ENCODE assay signal across 10 cellular contexts in the genomic region with DNA sequence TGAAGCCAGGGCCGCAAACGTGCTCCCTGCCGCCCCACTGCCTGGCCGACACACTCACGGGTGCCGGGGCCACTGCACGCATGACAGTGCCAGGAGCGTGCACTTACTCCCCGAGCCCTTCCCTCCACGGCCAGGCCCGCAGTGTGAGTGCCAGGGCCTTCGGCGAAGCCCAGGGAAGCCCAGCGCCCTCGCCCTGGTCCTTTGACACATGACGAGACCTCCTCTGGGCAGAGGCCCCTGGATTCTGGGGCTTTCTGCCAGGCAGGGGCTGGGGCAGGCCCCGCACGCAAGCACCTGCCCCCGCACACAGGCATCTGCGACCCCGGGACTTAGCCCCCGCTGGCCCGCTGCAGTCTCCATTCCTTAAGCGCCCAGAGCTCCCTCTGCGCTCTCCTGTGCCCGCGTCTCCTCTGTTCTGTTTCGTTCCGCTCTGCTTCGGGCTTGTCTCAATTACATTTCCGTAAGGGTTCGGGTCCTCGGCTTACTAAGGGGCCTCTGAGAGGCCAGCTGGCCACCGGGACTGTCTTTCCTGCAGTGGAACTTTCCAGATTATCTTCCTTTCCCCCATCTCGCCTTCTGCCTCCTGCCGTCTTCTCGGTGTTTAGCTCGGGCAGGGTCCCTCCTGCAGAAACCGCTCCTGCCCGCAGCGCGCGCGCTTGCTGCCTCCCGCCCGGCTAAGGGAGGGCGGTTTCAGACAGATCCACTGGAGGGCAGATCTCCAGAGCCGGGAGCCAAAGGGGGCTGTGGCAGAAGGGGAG.
DNase-seq lines count a peak whose midpoint lies in the region; ATAC-seq, FAIRE-seq and TF ChIP-seq lines count a peak whose summit lies in the region.
"Had no signal": no experiment of that assay in that cellular context is flagged by ENCODE, and none has a peak within 500 bp of the region (broad histone marks: within the 10 kb centered on the region; RNA-seq: fewer than 3 reads in every experiment).

No MANE protein-coding gene starts in this region.

- intact Hi-C loops in kidney (cut with DNase I): loop anchor here (10.0 kb wide), 1 partner anchor 217 kb away; no protein-coding TSS in a partner anchor

- H3K27me3 ChIP-seq in HUES64 (ENCODE audit: insufficient read depth, low read length): peaks cover 5% of the 10 kb centered on the region; the same call in 1 of the 2 replicates
- no peaks in the 10 kb centered on the region for H3K27me3 ChIP-seq in brain microvascular endothelial cell (replicated peaks)

- peak; percentile 24 for ATAC-seq in stimulated activated effector memory CD8-positive, alpha-beta T cell treated with anti-CD3 and anti-CD28 coated beads, Interleukin-12 subunit alpha, Interleukin-12 subunit beta, amount 100 ng/mL, for 72 hours
- ATAC-seq in GM18873 (IDR thresholded peaks at IDR 0.05; ENCODE audit: low FRiP score, unreplicated experiment): no peak

- H3K9me3 ChIP-seq in HUES64 (ENCODE audit: insufficient read depth, low read depth, low read length) (no peaks in the 10 kb centered on the region), kidney (ENCODE audit: control insufficient read depth in 1 of 2, low read length in 2 of 2) (no peaks in the 10 kb centered on the region)

- H3K4me3 Mint-ChIP-seq in stimulated activated effector memory CD8-positive, alpha-beta T cell treated with anti-CD3 and anti-CD28 coated beads, Interleukin-12 subunit alpha, Interleukin-12 subunit beta, amount 100 ng/mL, for 72 hours: peak overlapping the region; percentile 38

- H3K27ac Mint-ChIP-seq in stimulated activated effector memory CD8-positive, alpha-beta T cell treated with anti-CD3 and anti-CD28 coated beads, Interleukin-12 subunit alpha, Interleukin-12 subunit beta, amount 100 ng/mL, for 72 hours: no peak overlapping the region

- TF ChIP-seq CTCF in brain microvascular endothelial cell (IDR thresholded peaks at IDR 0.05; ENCODE audit: low read depth, low read length, missing control alignments): peak; percentile 48
- TF ChIP-seq CTCF in kidney (IDR thresholded peaks at IDR 0.05; ENCODE audit: borderline replicate concordance, extremely low read depth, insufficient read depth): no peak
- TF ChIP-seq CTCF in GM13976 (IDR thresholded peaks at IDR 0.05; ENCODE audit: borderline replicate concordance, control extremely low read depth, extremely low read depth, insufficient read depth, missing control alignments): no peak

- no peaks in the 10 kb centered on the region for H3K9me3 Mint-ChIP-seq in stimulated activated effector memory CD8-positive, alpha-beta T cell treated with anti-CD3 and anti-CD28 coated beads, Interleukin-12 subunit alpha, Interleukin-12 subunit beta, amount 100 ng/mL, for 72 hours

- no peak for FAIRE-seq in kidney (lab: Jason Lieb, UNC)

- H3K4me1 ChIP-seq in HUES64 (ENCODE audit: insufficient read depth, low read length) (peaks cover 24% of the 10 kb centered on the region), kidney (ENCODE audit: control insufficient read depth in 1 of 2, insufficient read depth in 1 of 2, low read depth in 1 of 2, low read length in 2 of 2) (peaks cover 0 to 3% of the 10 kb centered on the region in 2 donors)

- no peak overlapping the region for H3K27ac ChIP-seq in HUES64 (ENCODE audit: low read depth, low read length)
- no peak overlapping the region for H3K27ac ChIP-seq in brain microvascular endothelial cell
- no peak overlapping the region for H3K27ac ChIP-seq in kidney (ENCODE audit: low read depth in 2 of 2, low read length in 2 of 2)
- H3K27ac ChIP-seq: HL-60 had no signal

- no peaks in the 10 kb centered on the region for H3K36me3 Mint-ChIP-seq in stimulated activated effector memory CD8-positive, alpha-beta T cell treated with anti-CD3 and anti-CD28 coated beads, Interleukin-12 subunit alpha, Interleukin-12 subunit beta, amount 100 ng/mL, for 72 hours

- H3K9ac ChIP-seq in HUES64 (ENCODE audit: low read depth, low read length) (no peak overlapping the region), kidney (ENCODE audit: low read length in 2 of 2) (no peak overlapping the region)

- H3K4me3 ChIP-seq in HUES64 (ENCODE audit: low read length): peak overlapping the region; percentile 20; the same call in 1 of the 2 replicates
- peak overlapping the region; percentile 40 for H3K4me3 ChIP-seq in brain microvascular endothelial cell (ENCODE audit: low read depth, low read length)
- peak overlapping the region in 1 of 2 donors; percentile 43 for H3K4me3 ChIP-seq in kidney (ENCODE audit: low read length in 2 of 2)

- DNase-seq in brain microvascular endothelial cell (no peak), kidney (peak; percentile 75), NCI-H524 (lab: John Stamatoyannopoulos, UW) (no peak), GM13976 (ENCODE audit: low spot score) (no peak), COR-L47 (lab: John Stamatoyannopoulos, UW) (no peak)
- DNase-seq in stimulated activated effector memory CD8-positive, alpha-beta T cell treated with anti-CD3 and anti-CD28 coated beads, Interleukin-12 subunit alpha, Interleukin-12 subunit beta, amount 100 ng/mL, for 72 hours (ENCODE audit: low spot score in 2 of 2): no peak
- DNase-seq: activated gamma-delta T cell had no signal

- in situ Hi-C loops in brain microvascular endothelial cell (cut with HindIII; ENCODE audit: low pct_ligation_motif_present, low sequenced_read_pairs) (no loop called here), GM13976 (cut with MboI; ENCODE audit: low sequenced_read_pairs, unreplicated experiment) (loop anchor here (25.0 kb wide), 2 partner anchors 225 to 350 kb away; no protein-coding TSS in a partner anchor)

- peaks cover 10% of the 10 kb centered on the region for H3K4me1 Mint-ChIP-seq in stimulated activated effector memory CD8-positive, alpha-beta T cell treated with anti-CD3 and anti-CD28 coated beads, Interleukin-12 subunit alpha, Interleukin-12 subunit beta, amount 100 ng/mL, for 72 hours

- H3K36me3 ChIP-seq in HUES64 (ENCODE audit: insufficient read depth, low read length) (no peaks in the 10 kb centered on the region), brain microvascular endothelial cell (replicated peaks) (no peaks in the 10 kb centered on the region), kidney (ENCODE audit: control insufficient read depth in 1 of 2, insufficient read depth in 2 of 2, low read length in 2 of 2) (no peaks in the 10 kb centered on the region)

- 91% methylated on average over 48 of the region's 48 CpGs for WGBS in HUES64
